In genomic region chr10:73782749-73783085, GRCh38 we compare ENCODE assay signal across 8 cellular contexts. TPM values are rescaled to one million over a fixed set of nuclear protein-coding genes. Genes with fewer than 3 reads are reported as not detected.
DNase-seq lines count a peak whose midpoint lies in the region; ATAC-seq and TF ChIP-seq lines count a peak whose summit lies in the region.

No MANE protein-coding gene starts in this region.

- DNase-seq in GM12864 (ENCODE audit: low read depth) (no peak), fibroblast of lung (ENCODE audit: low read depth in 2 of 2) (no peak), sigmoid colon (no peak), COLO829 (ENCODE audit: low spot score) (no peak), NCI-H345 treated with DMSO at 0.1 percent for 48 hours (lab: John Stamatoyannopoulos, UW; ENCODE audit: unreplicated experiment) (no peak)
- no peak for DNase-seq in NK-92 treated with Interleukin-12 subunit alpha and Interleukin-12 subunit beta, amount 100 ng/mL, for 24 hours (lab: John Stamatoyannopoulos, UW)

- WGBS in sigmoid colon, 2 donors: 33 to 47% methylated on average over 2 of the region's 2 CpGs

- TF ChIP-seq EP300 in sigmoid colon (IDR thresholded peaks at IDR 0.05): no peak

- H3K9ac ChIP-seq in SU-DHL-6 (ENCODE audit: low read length) (peak overlapping the region; percentile 87), fibroblast of lung (ENCODE audit: insufficient read depth, low read length) (no peak overlapping the region)

- peak overlapping the region; percentile 93 for H3K4me3 ChIP-seq in GM12864 (ENCODE audit: low read depth, low read length)
- peak overlapping the region; percentile 74 for H3K4me3 ChIP-seq in SU-DHL-6 (ENCODE audit: insufficient read depth, low read length, poor library complexity, severe bottlenecking)
- peak overlapping the region; percentile 73 to 99 (median 91) for H3K4me3 ChIP-seq in fibroblast of lung (replicated peaks in 1 of 4; ENCODE audit: control extremely low read depth in 1 of 4, insufficient read depth in 1 of 4, low read depth in 3 of 4, low read length in 4 of 4)
- peak overlapping the region; percentile 72 to 94 (median 92) for H3K4me3 ChIP-seq in sigmoid colon

- no peaks in the 10 kb centered on the region for H3K27me3 ChIP-seq in SU-DHL-6 (ENCODE audit: low read length)
- H3K27me3 ChIP-seq in fibroblast of lung (ENCODE audit: control insufficient read depth, insufficient read depth, low read length): no peaks in the 10 kb centered on the region
- H3K27me3 ChIP-seq in sigmoid colon: no peaks in the 10 kb centered on the region

- no peak for TF ChIP-seq POLR2A in sigmoid colon (IDR thresholded peaks at IDR 0.05)

- H3K9me3 ChIP-seq in SU-DHL-6 (ENCODE audit: insufficient read depth, low read length): no peaks in the 10 kb centered on the region
- no peaks in the 10 kb centered on the region for H3K9me3 ChIP-seq in fibroblast of lung (ENCODE audit: control insufficient read depth, insufficient read depth, low read depth, low read length)
- H3K9me3 ChIP-seq in sigmoid colon: no peaks in the 10 kb centered on the region

- H3K36me3 ChIP-seq in SU-DHL-6 (ENCODE audit: low read length) (no peaks in the 10 kb centered on the region), fibroblast of lung (ENCODE audit: control insufficient read depth, insufficient read depth, low read length) (peaks cover 2% of the 10 kb centered on the region), sigmoid colon (peaks cover 0 to 33% (median 9%) of the 10 kb centered on the region in 4 donors)

- H3F3A ChIP-seq in SU-DHL-6 (ENCODE audit: insufficient read depth): peaks cover 29% of the 10 kb centered on the region

- ATAC-seq in GM18873 (IDR thresholded peaks at IDR 0.05; ENCODE audit: low FRiP score, unreplicated experiment): no peak

- H2AFZ ChIP-seq in SU-DHL-6 (ENCODE audit: low read depth, low read length, severe bottlenecking): no peak overlapping the region
- no peak overlapping the region for H2AFZ ChIP-seq in fibroblast of lung (ENCODE audit: low read length)

- intact Hi-C loops in sigmoid colon (cut with DNase I): no loop called here

- H3K4me2 ChIP-seq in SU-DHL-6 (ENCODE audit: low read depth, low read length, poor library complexity, severe bottlenecking): peak overlapping the region; percentile 61
- H3K4me2 ChIP-seq in fibroblast of lung (ENCODE audit: extremely low read depth, insufficient read depth, low read length): peak overlapping the region; percentile 98

- H4K20me1 ChIP-seq in SU-DHL-6 (ENCODE audit: low read depth, low read length): no peaks in the 10 kb centered on the region
- no peaks in the 10 kb centered on the region for H4K20me1 ChIP-seq in fibroblast of lung (ENCODE audit: control insufficient read depth, extremely low read depth, insufficient read depth, low read length)

- peak overlapping the region; percentile 70; the same call in 1 of the 2 replicates for H3K27ac ChIP-seq in SU-DHL-6 (ENCODE audit: low read depth, low read length)
- H3K27ac ChIP-seq in fibroblast of lung (ENCODE audit: insufficient read depth, low read length): peak overlapping the region; percentile 76
- H3K27ac ChIP-seq in sigmoid colon: peak overlapping the region; percentile 92 to 97 (median 94)

- peaks cover 58% of the 10 kb centered on the region for H3K79me2 ChIP-seq in SU-DHL-6 (ENCODE audit: insufficient read depth, low read length)
- H3K79me2 ChIP-seq in fibroblast of lung (ENCODE audit: control insufficient read depth, insufficient read depth, low read length): peaks cover 62% of the 10 kb centered on the region

- H3K4me1 ChIP-seq in fibroblast of lung (ENCODE audit: control insufficient read depth, extremely low read depth, insufficient read depth, low read length): peaks cover 7% of the 10 kb centered on the region
- H3K4me1 ChIP-seq in sigmoid colon: peaks cover 0 to 55% (median 52%) of the 10 kb centered on the region in 4 donors

- TF ChIP-seq CTCF in GM12864 (IDR thresholded peaks at IDR 0.05; ENCODE audit: low read depth, low read length, missing control alignments) (no peak), SU-DHL-6 (IDR thresholded peaks at IDR 0.05; ENCODE audit: insufficient read depth, low read length, poor library complexity, severe bottlenecking) (no peak), fibroblast of lung (conservative IDR thresholded peaks at IDR 0.05 in 1 of 2, IDR thresholded peaks at IDR 0.05 in 1 of 2; ENCODE audit: low read depth in 1 of 2, low read length in 2 of 2) (no peak), sigmoid colon (IDR thresholded peaks at IDR 0.05) (no peak)

- no peaks in the 10 kb centered on the region for H3K9me2 ChIP-seq in SU-DHL-6 (replicated peaks; ENCODE audit: insufficient read depth, low read length)

RNA-seq across cellular contexts. Expression of gene CHCHD1, which starts 0.9 kb away (rescaled TPM):
- total RNA-seq in fibroblast of lung: 16.2 and 21.3 TPM in 2 replicates
- polyA plus RNA-seq in fibroblast of lung: 31.0 and 35.8 TPM in 2 replicates
- polyA plus RNA-seq in fibroblast of lung (2012): 58.3 and 68.8 TPM in 2 replicates
- 1.6 and 6.2 TPM in 2 replicates for polyA minus RNA-seq in fibroblast of lung (ENCODE audit: low replicate concordance)
- total RNA-seq in sigmoid colon: 10 to 100 TPM; 28.1 to 36.6 (median 34.5) TPM
- 100 to 1,000 TPM in 1 of 3 donors, 10 to 100 TPM in 2; 76.9 to 134 (median 93.7) TPM for polyA plus RNA-seq in sigmoid colon

RNA-seq across cellular contexts. Expression of gene ZSWIM8, which starts 2.7 kb away (rescaled TPM):
- total RNA-seq in fibroblast of lung (47.0 and 60.9 TPM in 2 replicates), sigmoid colon (100 to 1,000 TPM in 1 of 4 donors, 10 to 100 TPM in 3; 42.5 to 138 (median 71.9) TPM)
- polyA plus RNA-seq in fibroblast of lung (37.9 and 53.3 TPM in 2 replicates), sigmoid colon (10 to 100 TPM; 34.8 to 64.8 (median 40.2) TPM)
- 52.0 and 60.9 TPM in 2 replicates for polyA plus RNA-seq in fibroblast of lung (2012)
- polyA minus RNA-seq in fibroblast of lung (ENCODE audit: low replicate concordance): 166 and 290 TPM in 2 replicates

RNA-seq across cellular contexts. Expression of gene NDST2, which starts 28.7 kb away (rescaled TPM):
- total RNA-seq in fibroblast of lung (10.5 and 12.6 TPM in 2 replicates), sigmoid colon (10 to 100 TPM; 23.9 to 56.2 (median 28.3) TPM)
- polyA plus RNA-seq in fibroblast of lung (15.2 and 17.9 TPM in 2 replicates), sigmoid colon (10 to 100 TPM in 2 of 3 donors, 1 to 10 TPM in 1; 3.9 to 21.0 (median 17.0) TPM)
- polyA plus RNA-seq in fibroblast of lung (2012): 15.3 and 17.8 TPM in 2 replicates
- polyA minus RNA-seq in fibroblast of lung (ENCODE audit: low replicate concordance): 16.0 and 38.4 TPM in 2 replicates

RNA-seq across cellular contexts. Expression of gene SEC24C, which starts 38.5 kb away (rescaled TPM):
- total RNA-seq in fibroblast of lung (42.9 and 58.0 TPM in 2 replicates), sigmoid colon (10 to 100 TPM; 34.9 to 42.7 (median 39.0) TPM)
- polyA plus RNA-seq in fibroblast of lung (60.4 and 63.4 TPM in 2 replicates), sigmoid colon (10 to 100 TPM; 25.2 to 52.3 (median 29.8) TPM)
- 56.0 and 63.2 TPM in 2 replicates for polyA plus RNA-seq in fibroblast of lung (2012)
- polyA minus RNA-seq in fibroblast of lung (ENCODE audit: low replicate concordance): 269 and 448 TPM in 2 replicates
